8 cellular contexts compared by ENCODE assay signal in the genomic region with DNA sequence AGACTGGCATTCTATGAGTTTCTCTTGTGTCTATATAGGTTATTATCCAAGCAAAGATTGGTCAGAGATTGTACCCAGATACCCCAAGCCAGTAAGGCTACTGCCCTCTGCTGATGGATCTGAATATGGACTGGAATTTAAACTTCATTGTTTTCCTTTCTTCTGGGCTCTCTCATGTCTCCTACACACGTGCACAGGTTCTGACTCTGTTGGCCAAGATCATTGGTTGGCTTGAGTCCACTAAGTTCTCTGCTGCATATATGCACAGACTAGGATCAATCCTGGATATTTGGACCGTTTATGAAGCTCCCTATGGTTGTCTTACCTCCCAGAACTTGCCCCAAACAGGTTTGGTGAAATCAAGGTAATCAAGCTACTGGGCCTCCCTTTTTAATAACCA.
DNase-seq lines count a peak whose midpoint lies in the region; ATAC-seq, FAIRE-seq and TF ChIP-seq lines count a peak whose summit lies in the region.

No MANE protein-coding gene starts in this region.

- 34% methylated on average over 2 of the region's 2 CpGs; no CpG with 5 or more reads in 1 of the 2 experiments for WGBS in H1 (ENCODE audit: extremely low coverage in 1 of 2, insufficient coverage in 1 of 2, insufficient read length in 1 of 2, insufficient replicate concordance in 2 of 2, low coverage in 1 of 2, low lambda C conversion rate in 2 of 2, missing lambda C conversion rate in 1 of 2), 2 experiments

- TF ChIP-seq EP300 in H1 (IDR thresholded peaks at IDR 0.05; ENCODE audit: borderline replicate concordance in 1 of 2, low read depth in 2 of 2, low read length in 2 of 2), result no peak

- no peak for TF ChIP-seq POLR2A in H1 (IDR thresholded peaks at IDR 0.05; ENCODE audit: control extremely low read depth in 1 of 2, low read depth in 2 of 2, low read length in 2 of 2)

- no peaks in the 10 kb centered on the region for H3K9me3 Mint-ChIP-seq in activated CD4-positive, alpha-beta T cell treated with anti-CD3 and anti-CD28 coated beads, Interleukin-2, amount 10 ng/mL, durations not matched to agents 24 days and 14 days

- no peak overlapping the region for H3K23ac ChIP-seq in H1 (ENCODE audit: insufficient read length)

- H4K20me1 ChIP-seq in H1 (replicated peaks in 1 of 2; ENCODE audit: control insufficient read depth in 1 of 2, insufficient read depth in 2 of 2, low read length in 2 of 2), result no peaks in the 10 kb centered on the region

- peaks cover 2% of the 10 kb centered on the region for H3K27me3 Mint-ChIP-seq in activated CD4-positive, alpha-beta T cell treated with anti-CD3 and anti-CD28 coated beads, Interleukin-2, amount 10 ng/mL, durations not matched to agents 24 days and 14 days

- H2AFZ ChIP-seq in H1 (ENCODE audit: low read length), result no peak overlapping the region

- no peak overlapping the region for H2BK120ac ChIP-seq in H1 (replicated peaks; ENCODE audit: low read depth, low read length)

- no peak overlapping the region for H2BK15ac ChIP-seq in H1 (ENCODE audit: low read length)

- no peak overlapping the region for H3K27ac Mint-ChIP-seq in activated CD4-positive, alpha-beta T cell treated with anti-CD3 and anti-CD28 coated beads, Interleukin-2, amount 10 ng/mL, durations not matched to agents 24 days and 14 days

- H3K4me1 Mint-ChIP-seq in activated CD4-positive, alpha-beta T cell treated with anti-CD3 and anti-CD28 coated beads, Interleukin-2, amount 10 ng/mL, durations not matched to agents 24 days and 14 days, result no peaks in the 10 kb centered on the region

- H3K4ac ChIP-seq in H1 (replicated peaks; ENCODE audit: insufficient read length, low read depth, low read length), result no peak overlapping the region

- H2AK5ac ChIP-seq in H1 (ENCODE audit: low read depth, low read length), result no peak overlapping the region

- H3K27ac ChIP-seq in Panc1 (ENCODE audit: low read length), result no peak overlapping the region
- H3K27ac ChIP-seq in H1 (ENCODE audit: low read depth, low read length), result no peak overlapping the region

- H3K9ac ChIP-seq in H1 (replicated peaks in 1 of 4; ENCODE audit: extremely low read depth in 1 of 4, low read depth in 3 of 4, low read length in 3 of 4), result no peak overlapping the region

- no peak overlapping the region for H3K56ac ChIP-seq in H1 (replicated peaks; ENCODE audit: insufficient read length, low read depth, low read length)

- H4K91ac ChIP-seq in H1 (replicated peaks; ENCODE audit: insufficient read length, low read length), result no peak overlapping the region

- H2BK12ac ChIP-seq in H1 (ENCODE audit: low read depth, low read length), result no peak overlapping the region

- no peak overlapping the region for H3K4me3 Mint-ChIP-seq in activated CD4-positive, alpha-beta T cell treated with anti-CD3 and anti-CD28 coated beads, Interleukin-2, amount 10 ng/mL, durations not matched to agents 24 days and 14 days

- no peak overlapping the region for H2BK5ac ChIP-seq in H1 (ENCODE audit: low read depth, low read length)

- no peak overlapping the region for H4K5ac ChIP-seq in H1 (ENCODE audit: insufficient read length, low read depth, low read length)

- TF ChIP-seq RAD21 in H1 (IDR thresholded peaks at IDR 0.05 in 1 of 2, conservative IDR thresholded peaks at IDR 0.05 in 1 of 2; ENCODE audit: low read depth in 2 of 2, low read length in 2 of 2), result peak; percentile 77 to 81

- H3K79me2 ChIP-seq in H1 (ENCODE audit: control insufficient read depth in 1 of 2, insufficient read depth in 2 of 2, low read length in 2 of 2), result no peaks in the 10 kb centered on the region

- POLR2A ChIA-PET in Panc1 (lab: Charles Lee), result no interaction called here
- POLR2A ChIA-PET in H1 (lab: Charles Lee; ENCODE audit: partially characterized antibody), result interaction anchor here (1.4 kb wide), 1 partner anchor 154 kb away, joined by 3 read pairs; no protein-coding TSS in a partner anchor

- no peak overlapping the region for H4K8ac ChIP-seq in H1 (ENCODE audit: extremely low read depth, insufficient read depth, low read length)

- intact Hi-C loops in activated CD4-positive, alpha-beta T cell treated with anti-CD3 and anti-CD28 coated beads, Interleukin-2, amount 10 ng/mL, durations not matched to agents 24 days and 14 days (cut with micrococcal nuclease), result loop anchor here (2.0 to 10.0 kb wide), 3 partner anchors 154 to 402 kb away; a partner anchor contains a TSS
- intact Hi-C loops in Panc1 (cut with micrococcal nuclease; ENCODE audit: unreplicated experiment), result loop anchor here (1.0 to 5.0 kb wide), 2 partner anchors 154 to 169 kb away; a partner anchor contains a TSS
- intact Hi-C loops in mucosa of descending colon (cut with DNase I, micrococcal nuclease), result loop anchor here (10.0 kb wide), 2 partner anchors 152 to 172 kb away; a partner anchor contains a TSS

- peaks cover 4% of the 10 kb centered on the region; the same call in 1 of the 2 replicates for H3K79me1 ChIP-seq in H1 (ENCODE audit: low read depth, low read length)

- no peaks in the 10 kb centered on the region for H3K27me3 ChIP-seq in Panc1 (ENCODE audit: control insufficient read depth, insufficient read depth, low read length)
- H3K27me3 ChIP-seq in H1 (replicated peaks in 1 of 4; ENCODE audit: control insufficient read depth in 3 of 4, extremely low read depth in 1 of 4, insufficient read depth in 3 of 4, low read length in 3 of 4), result no peaks in the 10 kb centered on the region

- CTCF ChIA-PET in Panc1 (lab: Charles Lee), result interaction anchor here (0.5 to 1.0 kb wide), 3 partner anchors 53 to 169 kb away, joined by 3 to 4 read pairs (median 3); no protein-coding TSS in a partner anchor
- CTCF ChIA-PET in H1 (lab: Charles Lee; ENCODE audit: partially characterized antibody), result interaction anchor here (0.6 to 3.8 kb wide), 28 partner anchors 8 to 225 kb away, joined by 3 to 25 read pairs (median 4); a partner anchor contains a TSS

- no peaks in the 10 kb centered on the region for H3K36me3 Mint-ChIP-seq in activated CD4-positive, alpha-beta T cell treated with anti-CD3 and anti-CD28 coated beads, Interleukin-2, amount 10 ng/mL, durations not matched to agents 24 days and 14 days (ENCODE audit: low read depth)

- no peaks in the 10 kb centered on the region for H3K4me1 ChIP-seq in Panc1 (ENCODE audit: control insufficient read depth, insufficient read depth, low read length)
- H3K4me1 ChIP-seq in H1 (replicated peaks in 1 of 4; ENCODE audit: control insufficient read depth in 3 of 4, insufficient read depth in 4 of 4, low read length in 3 of 4), result no peaks in the 10 kb centered on the region
- no peaks in the 10 kb centered on the region for H3K4me1 ChIP-seq in mucosa of descending colon (ENCODE audit: low read depth)

- ATAC-seq in Panc1, result peak; percentile 91
- peak; percentile 93 for ATAC-seq in mucosa of descending colon
- ATAC-seq in HG02571 (IDR thresholded peaks at IDR 0.05; ENCODE audit: unreplicated experiment), result no peak

- no peak overlapping the region for H2BK20ac ChIP-seq in H1 (ENCODE audit: low read length)

- BruUV-seq in Panc1 (replicated peaks; lab: Mats Ljungman, UMichigan), result TSS peak; percentile 50

- H3K36me3 ChIP-seq in Panc1 (ENCODE audit: control insufficient read depth, insufficient read depth, low read length) (no peaks in the 10 kb centered on the region), H1 (ENCODE audit: control insufficient read depth in 2 of 4, insufficient read depth in 4 of 4, low read length in 3 of 4) (peaks cover 0 to 5% (median 0%) of the 10 kb centered on the region in 4 experiments; a peak in 1 of 8 replicates), mucosa of descending colon (ENCODE audit: low read depth) (no peaks in the 10 kb centered on the region)

- no peak overlapping the region for H3K4me2 ChIP-seq in H1 (ENCODE audit: insufficient read depth in 1 of 2, low read depth in 2 of 2, low read length in 2 of 2)

- H3K14ac ChIP-seq in H1 (ENCODE audit: insufficient read length), result no peak overlapping the region

- peak; percentile 60 for DNase-seq in activated CD4-positive, alpha-beta T cell treated with anti-CD3 and anti-CD28 coated beads, Interleukin-2, amount 10 ng/mL, durations not matched to agents 24 days and 14 days
- no peak for DNase-seq in activated CD4-positive, alpha-beta T cell treated with anti-CD3 and anti-CD28 coated beads, Interleukin-2, amount 50 U/mL, for 4 hours
- DNase-seq in KBM-7 (peak; percentile 88), Panc1 (ENCODE audit: low read depth, low spot score) (peak; percentile 35), H1 (ENCODE audit: low read depth in 1 of 2, low spot score in 2 of 2) (no peak), mucosa of descending colon (peak in 1 of 3 donors; percentile 61), NCI-H128 (lab: John Stamatoyannopoulos, UW; ENCODE audit: unreplicated experiment) (no peak)

- FAIRE-seq in H1 (lab: Jason Lieb, UNC), result no peak

- H3K9me3 ChIP-seq in Panc1 (ENCODE audit: control insufficient read depth, insufficient read depth, low read depth, low read length), result no peaks in the 10 kb centered on the region
- H3K9me3 ChIP-seq in H1 (ENCODE audit: insufficient read depth in 2 of 2, low read depth in 1 of 2, low read length in 1 of 2), result no peaks in the 10 kb centered on the region
- no peaks in the 10 kb centered on the region for H3K9me3 ChIP-seq in mucosa of descending colon

- no peaks in the 10 kb centered on the region for H3K23me2 ChIP-seq in H1 (ENCODE audit: low read depth, low read length)

- no peak overlapping the region for H3K18ac ChIP-seq in H1 (ENCODE audit: extremely low read depth, low read length)

- in situ Hi-C loops in KBM-7 (cut with MboI; ENCODE audit: low pct_unique_long_range_greater_than_20kb, low sequenced_read_pairs) (no loop called here), Panc1 (cut with HindIII; ENCODE audit: low pct_unique_long_range_greater_than_20kb, low sequenced_read_pairs) (no loop called here)

- TF ChIP-seq CTCF in Panc1 (IDR thresholded peaks at IDR 0.05), result peak; percentile 82
- peak in 2 of 3 experiments; percentile 64 to 73; a peak in 3 of 4 replicates for TF ChIP-seq CTCF in H1 (IDR thresholded peaks at IDR 0.05; ENCODE audit: control extremely low read depth in 1 of 3, insufficient read depth in 1 of 3, low read depth in 1 of 3, low read length in 3 of 3)
- TF ChIP-seq CTCF in mucosa of descending colon (IDR thresholded peaks at IDR 0.05), result peak; percentile 25

- H3K4me3 ChIP-seq in Panc1 (ENCODE audit: low read depth in 2 of 2, low read length in 2 of 2) (no peak overlapping the region), H1 (ENCODE audit: extremely low read depth in 1 of 4, insufficient read depth in 2 of 4, low read depth in 3 of 4, low read length in 4 of 4) (no peak overlapping the region), mucosa of descending colon (no peak overlapping the region)

TF ChIP-seq in H1, 55 proteins besides CTCF, POLR2A, EP300 and RAD21 (continues in another document):
- no peak for TF ChIP-seq TCF12 (IDR thresholded peaks at IDR 0.05; ENCODE audit: low read depth, low read length)
- TF ChIP-seq, protein P1, sequence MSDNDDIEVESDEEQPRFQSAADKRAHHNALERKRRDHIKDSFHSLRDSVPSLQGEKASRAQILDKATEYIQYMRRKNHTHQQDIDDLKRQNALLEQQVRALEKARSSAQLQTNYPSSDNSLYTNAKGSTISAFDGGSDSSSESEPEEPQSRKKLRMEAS (IDR thresholded peaks at IDR 0.05), result no peak
- no peak for TF ChIP-seq SAP30 (IDR thresholded peaks at IDR 0.05; ENCODE audit: insufficient read depth, insufficient replicate concordance, low read length)

Comparison
In these comparisons a context has a peak if more than half of its experiments do, and no peak if none do; other contexts are left out.
1. DNase-seq: peak in activated CD4-positive, alpha-beta T cell treated with anti-CD3 and anti-CD28 coated beads, Interleukin-2, amount 10 ng/mL, durations not matched to agents 24 days and 14 days (single experiment), KBM-7 (single experiment) and Panc1 (single experiment); none in activated CD4-positive, alpha-beta T cell treated with anti-CD3 and anti-CD28 coated beads, Interleukin-2, amount 50 U/mL, for 4 hours (0 of 2), H1 (0 of 2) and NCI-H128 (single experiment).
2. CTCF ChIP-seq: peak in every context shown above with its lines; median percentile 82 in Panc1; 68 in H1; 25 in mucosa of descending colon.